In the genomic region with DNA sequence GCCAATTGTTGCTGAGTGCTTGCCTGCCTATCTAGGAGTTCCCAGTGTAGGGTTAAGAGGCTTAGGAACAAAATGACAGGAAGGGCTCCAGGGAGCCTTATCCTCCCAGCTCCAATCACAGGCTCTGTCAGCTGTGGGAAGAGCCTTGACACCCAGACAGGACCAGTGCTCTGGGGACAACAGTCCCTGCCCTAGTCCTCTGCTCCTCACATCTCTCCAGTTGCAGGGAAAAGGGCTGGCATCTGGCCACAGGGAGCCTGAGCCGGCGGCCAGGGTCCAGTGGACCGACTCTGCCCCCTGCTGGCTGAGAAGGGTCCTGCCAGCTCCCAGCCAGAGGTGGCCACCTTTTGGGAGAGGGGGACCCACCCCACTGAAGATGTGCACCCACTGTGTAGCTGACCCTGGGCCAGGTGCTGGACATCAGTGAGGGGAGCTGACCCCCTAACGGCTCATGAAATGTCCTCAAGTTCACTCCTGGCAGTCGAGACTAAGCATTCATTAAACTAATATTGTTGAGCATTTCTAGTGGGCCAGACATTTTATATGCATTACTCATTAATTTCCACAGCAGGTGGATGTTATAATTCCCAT, we compare ENCODE assay signal across 9 cellular contexts. TPM values are rescaled to one million over a fixed set of nuclear protein-coding genes. Genes with fewer than 3 reads are reported as not detected.
DNase-seq lines count a peak whose midpoint lies in the region; ATAC-seq and TF ChIP-seq lines count a peak whose summit lies in the region.
"Had no signal": no experiment of that assay in that cellular context is flagged by ENCODE, and none has a peak within 500 bp of the region (broad histone marks: within the 10 kb centered on the region; RNA-seq: fewer than 3 reads in every experiment).

No MANE protein-coding gene starts in this region.

- H3F3A ChIP-seq in SU-DHL-6 (ENCODE audit: insufficient read depth), result peaks cover 32% of the 10 kb centered on the region

- no peaks in the 10 kb centered on the region for H4K20me1 ChIP-seq in SU-DHL-6 (ENCODE audit: low read depth, low read length)

- no peaks in the 10 kb centered on the region for H3K27me3 ChIP-seq in SU-DHL-6 (ENCODE audit: low read length)

- H3K9me2 ChIP-seq in SU-DHL-6 (replicated peaks; ENCODE audit: insufficient read depth, low read length), result no peaks in the 10 kb centered on the region

- no peak overlapping the region for H2AFZ ChIP-seq in SU-DHL-6 (ENCODE audit: low read depth, low read length, severe bottlenecking)

- no peak overlapping the region for H3K4me3 ChIP-seq in SU-DHL-6 (ENCODE audit: insufficient read depth, low read length, poor library complexity, severe bottlenecking)
- H3K4me3 ChIP-seq in retinal pigment epithelial cell (ENCODE audit: low read length), result no peak overlapping the region
- H3K4me3 ChIP-seq: SK-N-MC had no signal

- no peaks in the 10 kb centered on the region for H3K79me2 ChIP-seq in SU-DHL-6 (ENCODE audit: insufficient read depth, low read length)

- H3K27ac ChIP-seq in SU-DHL-6 (ENCODE audit: low read depth, low read length), result no peak overlapping the region
- H3K27ac ChIP-seq: SK-N-MC had no signal

- ATAC-seq in left ventricle myocardium superior, result peak; percentile 51
- no peak for ATAC-seq in GM18867 (IDR thresholded peaks at IDR 0.05; ENCODE audit: unreplicated experiment)
- no peak for ATAC-seq in GM18909 (IDR thresholded peaks at IDR 0.05; ENCODE audit: poor library complexity, unreplicated experiment)

- no peak overlapping the region for H3K9ac ChIP-seq in SU-DHL-6 (ENCODE audit: low read length)

- intact Hi-C loops in left ventricle myocardium superior (cut with micrococcal nuclease), result loop anchor here (10.0 kb wide), 1 partner anchor 122 kb away; the partner anchor contains the start of genes ANAPC16 and ASCC1

- H3K4me2 ChIP-seq in SU-DHL-6 (ENCODE audit: low read depth, low read length, poor library complexity, severe bottlenecking), result no peak overlapping the region

- no peaks in the 10 kb centered on the region for H3K9me3 ChIP-seq in SU-DHL-6 (ENCODE audit: insufficient read depth, low read length)

- DNase-seq in DMS114 treated with DMSO at 0.1 percent for 48 hours (lab: John Stamatoyannopoulos, UW; ENCODE audit: unreplicated experiment) (peak; percentile 35), Kasumi-1 (lab: John Stamatoyannopoulos, UW) (peak; percentile 55 to 58), anterior cingulate cortex (lab: John Stamatoyannopoulos, UW) (peak in 53 of 58 donors; percentile 23 to 86 (median 64)), left ventricle myocardium superior (peak; percentile 93), retinal pigment epithelial cell (ENCODE audit: low read depth) (no peak)

- no peaks in the 10 kb centered on the region; the same call in 1 of the 2 replicates for H3K36me3 ChIP-seq in SU-DHL-6 (ENCODE audit: low read length)

- TF ChIP-seq CTCF in SU-DHL-6 (IDR thresholded peaks at IDR 0.05; ENCODE audit: insufficient read depth, low read length, poor library complexity, severe bottlenecking), result peak; percentile 93
- peak; percentile 97 for TF ChIP-seq CTCF in retinal pigment epithelial cell (conservative IDR thresholded peaks at IDR 0.05; ENCODE audit: low read depth, low read length)

RNA-seq across cellular contexts. Expression of gene DNAJB12, which starts 17.6 kb away (rescaled TPM):
- total RNA-seq in left ventricle myocardium superior, result 25.9 TPM
